In the genomic region with DNA sequence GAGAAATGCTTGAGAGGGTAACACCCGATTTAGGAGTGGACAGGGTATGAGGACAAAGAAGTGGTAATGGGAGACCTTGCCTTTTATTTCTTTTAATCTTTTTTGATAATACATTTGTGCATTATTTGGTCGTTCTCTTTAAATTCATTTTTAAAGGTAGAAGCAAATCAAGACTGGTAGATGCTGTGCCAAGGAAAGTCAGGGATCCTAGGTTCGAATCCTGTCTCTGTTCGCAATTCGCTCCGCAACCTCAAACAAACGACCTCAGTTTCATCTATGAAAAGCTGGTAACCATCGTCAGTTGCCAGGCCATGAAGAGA, we compare ENCODE assay signal across 8 cellular contexts. TPM values are rescaled to one million over a fixed set of nuclear protein-coding genes. Genes with fewer than 3 reads are reported as not detected.
DNase-seq lines count a peak whose midpoint lies in the region; ATAC-seq and TF ChIP-seq lines count a peak whose summit lies in the region.

No MANE protein-coding gene starts in this region.

- H3K36me3 ChIP-seq in iPS-15b (ENCODE audit: control insufficient read depth, insufficient read depth, low read length): peaks cover 28% of the 10 kb centered on the region

- peaks cover 19% of the 10 kb centered on the region for H3K4me1 Mint-ChIP-seq in T-helper 1 cell treated with Interleukin-12 subunit alpha and Interleukin-12 subunit beta and Interleukin-4 antibody, amounts not matched to agents 30 μg/mL and 1 μg/mL, for 36 hours (ENCODE audit: low read depth)
- peaks cover 24% of the 10 kb centered on the region for H3K4me1 Mint-ChIP-seq in activated B cell treated with CpG ODN at 0.5 μM for 24 hours
- H3K4me1 Mint-ChIP-seq in stimulated activated memory B cell treated with anti-CD40 and anti-IgM and Interleukin-4, amounts not matched to agents 10 μg/mL and 1 μg/mL and 100 μg/mL, for 72 hours: peaks cover 21% of the 10 kb centered on the region

- no peaks in the 10 kb centered on the region for H3K9me3 Mint-ChIP-seq in T-helper 1 cell treated with Interleukin-12 subunit alpha and Interleukin-12 subunit beta and Interleukin-4 antibody, amounts not matched to agents 30 μg/mL and 1 μg/mL, for 36 hours
- H3K9me3 Mint-ChIP-seq in activated B cell treated with CpG ODN at 0.5 μM for 24 hours: no peaks in the 10 kb centered on the region
- no peaks in the 10 kb centered on the region for H3K9me3 Mint-ChIP-seq in stimulated activated memory B cell treated with anti-CD40 and anti-IgM and Interleukin-4, amounts not matched to agents 10 μg/mL and 1 μg/mL and 100 μg/mL, for 72 hours

- no peaks in the 10 kb centered on the region for H3K4me1 ChIP-seq in iPS-15b (ENCODE audit: control insufficient read depth, insufficient read depth, low read length)

- no peaks in the 10 kb centered on the region for H3K27me3 ChIP-seq in iPS-15b (ENCODE audit: control insufficient read depth, insufficient read depth, low read length)

- H3K9ac ChIP-seq in iPS-15b (ENCODE audit: low read depth, low read length): no peak overlapping the region

- H3K4me3 ChIP-seq in iPS-15b (ENCODE audit: low read depth, low read length): peak overlapping the region; percentile 95

- CTCF ChIA-PET in activated B cell treated with CpG ODN at 0.5 μM for 24 hours (lab: Charles Lee): interaction anchor here (1.5 kb wide), 1 partner anchor 136 kb away, joined by 5 read pairs; no protein-coding TSS in a partner anchor

- H3K27ac Mint-ChIP-seq in T-helper 1 cell treated with Interleukin-12 subunit alpha and Interleukin-12 subunit beta and Interleukin-4 antibody, amounts not matched to agents 30 μg/mL and 1 μg/mL, for 36 hours: peak overlapping the region; percentile 96
- H3K27ac Mint-ChIP-seq in activated B cell treated with CpG ODN at 0.5 μM for 24 hours: peak overlapping the region; percentile 61
- peak overlapping the region; percentile 90 for H3K27ac Mint-ChIP-seq in stimulated activated memory B cell treated with anti-CD40 and anti-IgM and Interleukin-4, amounts not matched to agents 10 μg/mL and 1 μg/mL and 100 μg/mL, for 72 hours

- TF ChIP-seq CTCF in activated B cell treated with CpG ODN at 0.5 μM for 24 hours (IDR thresholded peaks at IDR 0.05): no peak

- H3K4me3 Mint-ChIP-seq in T-helper 1 cell treated with Interleukin-12 subunit alpha and Interleukin-12 subunit beta and Interleukin-4 antibody, amounts not matched to agents 30 μg/mL and 1 μg/mL, for 36 hours: peak overlapping the region; percentile 95
- H3K4me3 Mint-ChIP-seq in activated B cell treated with CpG ODN at 0.5 μM for 24 hours: peak overlapping the region; percentile 100
- peak overlapping the region; percentile 96 for H3K4me3 Mint-ChIP-seq in stimulated activated memory B cell treated with anti-CD40 and anti-IgM and Interleukin-4, amounts not matched to agents 10 μg/mL and 1 μg/mL and 100 μg/mL, for 72 hours

- peaks cover 28% of the 10 kb centered on the region for H3K36me3 Mint-ChIP-seq in T-helper 1 cell treated with Interleukin-12 subunit alpha and Interleukin-12 subunit beta and Interleukin-4 antibody, amounts not matched to agents 30 μg/mL and 1 μg/mL, for 36 hours (ENCODE audit: low read depth)
- H3K36me3 Mint-ChIP-seq in activated B cell treated with CpG ODN at 0.5 μM for 24 hours (ENCODE audit: low read depth): peaks cover 39% of the 10 kb centered on the region
- peaks cover 36% of the 10 kb centered on the region for H3K36me3 Mint-ChIP-seq in stimulated activated memory B cell treated with anti-CD40 and anti-IgM and Interleukin-4, amounts not matched to agents 10 μg/mL and 1 μg/mL and 100 μg/mL, for 72 hours

- no peak for ATAC-seq in activated B cell treated with CpG ODN at 0.5 μM for 24 hours (ENCODE audit: low read depth)
- no peak for ATAC-seq in stimulated activated memory B cell treated with anti-CD40 and anti-IgM and Interleukin-4, amounts not matched to agents 10 μg/mL and 1 μg/mL and 100 μg/mL, for 72 hours

- peaks cover 35% of the 10 kb centered on the region for H3K27me3 Mint-ChIP-seq in T-helper 1 cell treated with Interleukin-12 subunit alpha and Interleukin-12 subunit beta and Interleukin-4 antibody, amounts not matched to agents 30 μg/mL and 1 μg/mL, for 36 hours (ENCODE audit: low read depth)
- peaks cover 7% of the 10 kb centered on the region for H3K27me3 Mint-ChIP-seq in activated B cell treated with CpG ODN at 0.5 μM for 24 hours
- no peaks in the 10 kb centered on the region for H3K27me3 Mint-ChIP-seq in stimulated activated memory B cell treated with anti-CD40 and anti-IgM and Interleukin-4, amounts not matched to agents 10 μg/mL and 1 μg/mL and 100 μg/mL, for 72 hours

- DNase-seq in T-helper 1 cell: no peak
- DNase-seq in activated B cell treated with CpG ODN at 0.5 μM for 24 hours: no peak
- no peak for DNase-seq in NCI-H1105 treated with DMSO at 0.1 percent for 48 hours (lab: John Stamatoyannopoulos, UW)
- DNase-seq in NOMO-1 treated with DMSO at 0.1 percent for 48 hours (lab: John Stamatoyannopoulos, UW; ENCODE audit: unreplicated experiment): no peak
- DNase-seq in NCI-H2196 (lab: John Stamatoyannopoulos, UW; ENCODE audit: unreplicated experiment): no peak

- POLR2A ChIA-PET in activated B cell treated with CpG ODN at 0.5 μM for 24 hours (lab: Charles Lee): interaction anchor here (0.6 to 2.2 kb wide), 4 partner anchors 9 to 260 kb away, joined by 3 to 11 read pairs (median 6); a partner anchor contains a TSS

- intact Hi-C loops in activated B cell treated with CpG ODN at 0.5 μM for 24 hours (cut with micrococcal nuclease): loop anchor here (1.0 to 10.0 kb wide), 5 partner anchors 9 to 197 kb away; a partner anchor contains a TSS

- no peaks in the 10 kb centered on the region for H3K9me3 ChIP-seq in iPS-15b (ENCODE audit: control insufficient read depth, insufficient read depth, low read length)

RNA-seq across cellular contexts. Expression of a gene that starts 0.4 kb away (rescaled TPM):
- 78.4 and 82.2 TPM in 2 replicates for total RNA-seq in activated B cell treated with CpG ODN at 0.5 μM for 24 hours

RNA-seq across cellular contexts. Expression of a gene that starts 8.3 kb away (rescaled TPM):
- 36.3 and 42.3 TPM in 2 replicates for total RNA-seq in activated B cell treated with CpG ODN at 0.5 μM for 24 hours

RNA-seq across cellular contexts. Expression of a gene that starts 37.3 kb away (rescaled TPM):
- total RNA-seq in activated B cell treated with CpG ODN at 0.5 μM for 24 hours: 108 and 121 TPM in 2 replicates
